Comparison of ENCODE assay signal across 8 cellular contexts in the genomic region with DNA sequence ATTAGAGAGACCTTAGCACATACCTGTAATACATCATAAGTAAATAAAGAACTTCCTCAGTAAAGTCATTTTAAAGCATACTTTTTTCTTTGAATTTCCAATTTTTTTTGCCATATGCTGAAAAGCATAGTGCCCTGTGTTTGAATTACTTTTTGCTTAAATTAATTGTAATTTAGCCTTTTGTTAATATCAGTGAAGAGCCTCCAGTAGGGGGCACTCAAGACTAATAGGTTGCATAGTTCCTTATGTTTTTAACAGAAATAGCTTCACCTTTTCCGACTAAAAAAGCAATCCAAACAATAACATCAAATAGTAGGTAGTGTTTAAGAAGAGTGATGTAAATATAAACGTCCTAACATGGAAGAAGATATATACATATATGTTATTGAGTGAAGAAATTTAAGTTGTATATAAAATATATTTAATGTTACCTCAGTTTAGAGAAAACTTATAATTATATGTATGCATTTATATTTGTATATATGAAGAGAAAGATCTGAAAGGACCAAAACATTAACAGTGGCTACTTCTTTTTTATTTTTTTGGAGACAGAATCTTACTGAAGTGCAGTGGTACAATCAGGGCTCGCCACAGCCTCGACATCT. TPM values are rescaled to one million over a fixed set of nuclear protein-coding genes. Genes with fewer than 3 reads are reported as not detected.
DNase-seq lines count a peak whose midpoint lies in the region; ATAC-seq and TF ChIP-seq lines count a peak whose summit lies in the region.

No MANE protein-coding gene starts in this region.

- TF ChIP-seq CTCF in LNCAP (IDR thresholded peaks at IDR 0.05) (peak; percentile 85), SK-N-SH (IDR thresholded peaks at IDR 0.05) (peak; percentile 99)

- no peak overlapping the region for H3K27ac ChIP-seq in SK-N-SH (ENCODE audit: low read depth in 2 of 2, low read length in 1 of 2)

- H3K27me3 Mint-ChIP-seq in activated CD8-positive, alpha-beta memory T cell treated with anti-CD3 and anti-CD28 coated beads, Interleukin-2, amount 10 ng/mL, durations not matched to agents 7 days and 5 days = no peaks in the 10 kb centered on the region

- 53% methylated on average over 4 of the region's 4 CpGs for WGBS in SK-N-SH (ENCODE audit: low lambda C conversion rate)

- no peaks in the 10 kb centered on the region for H3K27me3 ChIP-seq in SK-N-SH (ENCODE audit: insufficient read depth)

- H3K9me3 ChIP-seq in SK-N-SH = no peaks in the 10 kb centered on the region

- H3F3A ChIP-seq in SK-N-SH (replicated peaks; ENCODE audit: insufficient read depth) = no peaks in the 10 kb centered on the region

- peak; percentile 97 for TF ChIP-seq RAD21 in SK-N-SH (IDR thresholded peaks at IDR 0.05; ENCODE audit: low read length)

- no peak overlapping the region for H2AFZ ChIP-seq in SK-N-SH (ENCODE audit: low read depth)

- H3K36me3 Mint-ChIP-seq in activated CD8-positive, alpha-beta memory T cell treated with anti-CD3 and anti-CD28 coated beads, Interleukin-2, amount 10 ng/mL, durations not matched to agents 7 days and 5 days = peaks cover 37% of the 10 kb centered on the region

- no peak overlapping the region for H3K9ac ChIP-seq in SK-N-SH

- peak; percentile 38 for DNase-seq in activated CD8-positive, alpha-beta memory T cell treated with anti-CD3 and anti-CD28 coated beads, Interleukin-2, amount 50 U/mL, for 4 hours
- no peak for DNase-seq in activated CD8-positive, alpha-beta memory T cell treated with anti-CD3 and anti-CD28 coated beads, Interleukin-2, amount 10 ng/mL, durations not matched to agents 7 days and 5 days
- peak; percentile 49 for DNase-seq in SK-N-SH
- peak; percentile 82 for DNase-seq in dermis blood vessel endothelial cell
- DNase-seq in mucosa of gallbladder (ENCODE audit: low spot score) = peak; percentile 45

- peaks cover 20% of the 10 kb centered on the region for H3K4me1 Mint-ChIP-seq in activated CD8-positive, alpha-beta memory T cell treated with anti-CD3 and anti-CD28 coated beads, Interleukin-2, amount 10 ng/mL, durations not matched to agents 7 days and 5 days

- H4K20me1 ChIP-seq in SK-N-SH (ENCODE audit: insufficient read depth) = no peaks in the 10 kb centered on the region

- no peak for TF ChIP-seq EP300 in SK-N-SH (IDR thresholded peaks at IDR 0.05; ENCODE audit: borderline replicate concordance in 1 of 2, low read depth in 1 of 2, low read length in 1 of 2)

- no peaks in the 10 kb centered on the region for H3K4me1 ChIP-seq in SK-N-SH (ENCODE audit: control insufficient read depth in 1 of 2, insufficient read depth in 2 of 2, low read depth in 1 of 2, low read length in 1 of 2)

- H3K4me3 Mint-ChIP-seq in activated CD8-positive, alpha-beta memory T cell treated with anti-CD3 and anti-CD28 coated beads, Interleukin-2, amount 10 ng/mL, durations not matched to agents 7 days and 5 days = no peak overlapping the region

- H3K27ac Mint-ChIP-seq in activated CD8-positive, alpha-beta memory T cell treated with anti-CD3 and anti-CD28 coated beads, Interleukin-2, amount 10 ng/mL, durations not matched to agents 7 days and 5 days = no peak overlapping the region

- peaks cover 4 to 19% of the 10 kb centered on the region in 2 experiments for H3K36me3 ChIP-seq in SK-N-SH (replicated peaks in 1 of 2; ENCODE audit: control insufficient read depth in 1 of 2, insufficient read depth in 2 of 2, low read length in 1 of 2)

- H3K79me2 ChIP-seq in SK-N-SH (ENCODE audit: insufficient read depth) = no peaks in the 10 kb centered on the region

- POLR2A ChIA-PET in SK-N-SH (lab: Yijun Ruan, JAX) = interaction anchor here (0.6 kb wide), 1 partner anchor 294 kb away, joined by 4 read pairs; no protein-coding TSS in a partner anchor

- no peaks in the 10 kb centered on the region for H3K9me3 Mint-ChIP-seq in activated CD8-positive, alpha-beta memory T cell treated with anti-CD3 and anti-CD28 coated beads, Interleukin-2, amount 10 ng/mL, durations not matched to agents 7 days and 5 days (ENCODE audit: low read depth)

- CTCF ChIA-PET in activated CD8-positive, alpha-beta memory T cell treated with anti-CD3 and anti-CD28 coated beads, Interleukin-2, amount 10 ng/mL, durations not matched to agents 7 days and 5 days (lab: Charles Lee) = interaction anchor here (0.7 to 2.2 kb wide), 12 partner anchors 11 to 303 kb away, joined by 3 to 24 read pairs (median 3); no protein-coding TSS in a partner anchor
- CTCF ChIA-PET in SK-N-SH (lab: Yijun Ruan, JAX) = interaction anchor here (0.5 to 5.8 kb wide), 89 partner anchors 9 to 448 kb away, joined by 3 to 204 read pairs (median 4); a partner anchor contains a TSS

- no peak for ATAC-seq in activated CD8-positive, alpha-beta memory T cell treated with anti-CD3 and anti-CD28 coated beads, Interleukin-2, amount 10 ng/mL, durations not matched to agents 7 days and 5 days
- no peak for ATAC-seq in HG03571 (IDR thresholded peaks at IDR 0.05; ENCODE audit: unreplicated experiment)
- no peak for ATAC-seq in GM18867 (IDR thresholded peaks at IDR 0.05; ENCODE audit: unreplicated experiment)

- no peak overlapping the region for H3K4me2 ChIP-seq in SK-N-SH

- H3K9me2 ChIP-seq in SK-N-SH = no peaks in the 10 kb centered on the region

- H3K4me3 ChIP-seq in SK-N-SH (ENCODE audit: low read depth in 2 of 2, low read length in 1 of 2) = no peak overlapping the region; a peak in 1 of 4 replicates

TF ChIP-seq in SK-N-SH, 30 proteins besides CTCF, POLR2A, EP300 and RAD21:
- TF ChIP-seq SMC3 (IDR thresholded peaks at IDR 0.05; ENCODE audit: low read depth, low read length) = peak; percentile 84
- TF ChIP-seq CHD2 (IDR thresholded peaks at IDR 0.05; ENCODE audit: low read length, partially characterized antibody) = no peak
TF ChIP-seq in SK-N-SH: peak in this region for 1.

RNA-seq across cellular contexts. Expression of a gene that starts 18.6 kb away (rescaled TPM):
- 10 to 100 TPM; 61.3 to 65.0 TPM for total RNA-seq in activated CD8-positive, alpha-beta memory T cell treated with anti-CD3 and anti-CD28 coated beads, Interleukin-2, amount 10 ng/mL, durations not matched to agents 7 days and 5 days
- 36.1 and 38.7 TPM in 2 replicates for polyA plus RNA-seq in SK-N-SH (2012; rRNA removed)
- polyA plus RNA-seq in SK-N-SH (2012; cell fraction: cytosol; rRNA removed) = 48.2 and 63.7 TPM in 2 replicates
- polyA plus RNA-seq in SK-N-SH (2012; cell fraction: nucleus; rRNA removed) = 14.8 and 20.6 TPM in 2 replicates
- 22.8 and 28.3 TPM in 2 replicates for total RNA-seq in dermis blood vessel endothelial cell
- 15.9 TPM for total RNA-seq in mucosa of gallbladder

RNA-seq across cellular contexts. Expression of a gene that starts 19.2 kb away (rescaled TPM):
- total RNA-seq in activated CD8-positive, alpha-beta memory T cell treated with anti-CD3 and anti-CD28 coated beads, Interleukin-2, amount 10 ng/mL, durations not matched to agents 7 days and 5 days = under 1 TPM; 0.28 to 0.35 TPM
- polyA plus RNA-seq in SK-N-SH (2012; rRNA removed) = 0.02 TPM in 1 of 2 replicates, not detected in the other
- polyA plus RNA-seq in SK-N-SH (2012; cell fraction: cytosol; rRNA removed) = 0.03 and 0.06 TPM in 2 replicates
- polyA plus RNA-seq in SK-N-SH (2012; cell fraction: nucleus; rRNA removed) = 0.06 and 0.14 TPM in 2 replicates
- total RNA-seq in dermis blood vessel endothelial cell (under 0.01 and 0.05 TPM in 2 replicates), mucosa of gallbladder (0.32 TPM)

RNA-seq across cellular contexts. Expression of a gene that starts 44.6 kb away (rescaled TPM):
- under 1 TPM; 0.03 to 0.07 TPM for total RNA-seq in activated CD8-positive, alpha-beta memory T cell treated with anti-CD3 and anti-CD28 coated beads, Interleukin-2, amount 10 ng/mL, durations not matched to agents 7 days and 5 days
- polyA plus RNA-seq in SK-N-SH (2012; rRNA removed) = 0.08 and 0.34 TPM in 2 replicates
- polyA plus RNA-seq in SK-N-SH (2012; cell fraction: cytosol; rRNA removed) = 0.40 and 0.64 TPM in 2 replicates
- 0.15 TPM in 2 replicates for polyA plus RNA-seq in SK-N-SH (2012; cell fraction: nucleus; rRNA removed)
- total RNA-seq in dermis blood vessel endothelial cell (under 0.01 and 0.14 TPM in 2 replicates), mucosa of gallbladder (0.17 TPM)
